Comparison of ENCODE assay signal across 8 cellular contexts in genomic region chr18:48023334-48024008, GRCh38.
DNase-seq lines count a peak whose midpoint lies in the region; ATAC-seq, FAIRE-seq and TF ChIP-seq lines count a peak whose summit lies in the region.

No MANE protein-coding gene starts in this region.

- DNase-seq in Ammon's horn (ENCODE audit: low spot score) (peak; percentile 43), H4 (ENCODE audit: low spot score) (peak; percentile 92), NCI-H2227 treated with DMSO at 0.1 percent for 48 hours (lab: John Stamatoyannopoulos, UW) (peak; percentile 81), astrocyte of the hippocampus (ENCODE audit: low read depth, low spot score) (peak; percentile 83), kidney epithelial cell (ENCODE audit: low read depth) (peak; percentile 80), urothelium cell line (ENCODE audit: low spot score) (peak; percentile 81), NK-92 (lab: John Stamatoyannopoulos, UW; ENCODE audit: unreplicated experiment) (no peak)

- ATAC-seq in HG02759 (IDR thresholded peaks at IDR 0.05; ENCODE audit: unreplicated experiment): no peak

- no peak overlapping the region for H3K4me3 ChIP-seq in kidney epithelial cell (ENCODE audit: low read depth, low read length)

- H3K27me3 ChIP-seq in kidney epithelial cell (ENCODE audit: control insufficient read depth, insufficient read depth, low read length): peaks cover 3% of the 10 kb centered on the region

- no peaks in the 10 kb centered on the region for H3K36me3 ChIP-seq in kidney epithelial cell (ENCODE audit: control insufficient read depth, insufficient read depth, low read length)

- TF ChIP-seq CTCF in kidney epithelial cell (IDR thresholded peaks at IDR 0.05; ENCODE audit: insufficient read depth, low read length, poor library complexity, severe bottlenecking): peak; percentile 73

- FAIRE-seq in urothelium cell line (lab: Jason Lieb, UNC): no peak
